Comparison of ENCODE assay signal across 10 cellular contexts in the genomic region with DNA sequence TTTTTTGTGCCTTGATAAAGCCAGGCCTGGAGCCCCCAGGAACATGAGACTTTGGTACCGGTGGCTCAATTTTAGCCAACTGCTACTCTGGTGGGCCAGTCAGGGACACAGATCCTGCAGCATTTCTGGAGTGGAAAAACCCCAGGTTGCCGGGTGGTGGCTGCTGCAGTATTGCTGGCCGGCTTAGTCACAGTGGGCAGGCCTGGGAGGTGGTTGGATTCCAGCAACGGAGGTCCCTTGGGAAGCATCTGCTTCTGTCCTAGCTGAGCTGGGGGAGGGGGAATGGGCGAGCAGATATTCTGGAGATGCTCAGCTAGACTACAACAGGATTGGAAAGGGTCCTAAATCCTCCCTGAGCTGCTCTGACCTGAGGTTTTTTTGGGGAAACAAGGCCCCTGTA. TPM values are rescaled to one million over a fixed set of nuclear protein-coding genes. Genes with fewer than 3 reads are reported as not detected.
DNase-seq lines count a peak whose midpoint lies in the region; ATAC-seq and TF ChIP-seq lines count a peak whose summit lies in the region.
"Had no signal": no experiment of that assay in that cellular context is flagged by ENCODE, and none has a peak within 500 bp of the region (broad histone marks: within the 10 kb centered on the region; RNA-seq: fewer than 3 reads in every experiment).

No MANE protein-coding gene starts in this region.

- H3K4me3 ChIP-seq in tibial artery = no peak overlapping the region

- peaks cover 0 to 82% (median 50%) of the 10 kb centered on the region in 4 donors for H3K4me1 ChIP-seq in tibial artery

- intact Hi-C loops in tibial artery (cut with DNase I; ENCODE audit: low total_unique reads) = no loop called here

- H3K27me3 ChIP-seq in tibial artery = no peaks in the 10 kb centered on the region

- ATAC-seq in HG03442 (IDR thresholded peaks at IDR 0.05; ENCODE audit: unreplicated experiment) (no peak), omental fat pad (ENCODE audit: low FRiP score) (no peak)

- TF ChIP-seq CTCF in HFFc6 (IDR thresholded peaks at IDR 0.05) = no peak
- no peak for TF ChIP-seq CTCF in tibial artery (IDR thresholded peaks at IDR 0.05)
- no peak for TF ChIP-seq CTCF in omental fat pad (IDR thresholded peaks at IDR 0.05)

- H3K27me3 Mint-ChIP-seq in HFFc6 (ENCODE audit: insufficient read depth) = peaks cover 5% of the 10 kb centered on the region

- peaks cover 50% of the 10 kb centered on the region for H3K4me1 Mint-ChIP-seq in HFFc6 (ENCODE audit: low read depth)
- H3K4me1 Mint-ChIP-seq: central memory CD8-positive, alpha-beta T cell had no signal

- no peaks in the 10 kb centered on the region for H3K36me3 Mint-ChIP-seq in HFFc6 (ENCODE audit: low read depth)

- no peaks in the 10 kb centered on the region for H3K9me3 ChIP-seq in tibial artery

- peak overlapping the region; percentile 78 to 80 for H3K27ac ChIP-seq in tibial artery

- H3K36me3 ChIP-seq in tibial artery = no peaks in the 10 kb centered on the region

- H3K4me3 Mint-ChIP-seq in HFFc6 = peak overlapping the region; percentile 47
- H3K4me3 Mint-ChIP-seq: central memory CD8-positive, alpha-beta T cell had no signal

- H3K9me3 Mint-ChIP-seq in HFFc6 = no peaks in the 10 kb centered on the region
- H3K9me3 Mint-ChIP-seq: central memory CD8-positive, alpha-beta T cell had no signal

- H3K27ac Mint-ChIP-seq in HFFc6 = peak overlapping the region; percentile 75

- peak; percentile 57 for DNase-seq in HFFc6
- DNase-seq in astrocyte of the hippocampus (ENCODE audit: low read depth, low spot score) = peak; percentile 43
- peak; percentile 15 for DNase-seq in iPS-NIHi11 (ENCODE audit: low spot score)
- peak; percentile 88 to 97 for DNase-seq in tibial artery
- no peak for DNase-seq in omental fat pad (ENCODE audit: low spot score)
- no peak for DNase-seq in activated T-cell treated with anti-CD3 and anti-CD28 coated beads for 4 hours
- DNase-seq in activated effector memory CD4-positive, alpha-beta T cell treated with anti-CD3 and anti-CD28 coated beads, Interleukin-2, amount 50 U/mL, for 16 hours = no peak

RNA-seq across cellular contexts. Expression of a gene that starts 31.7 kb away (rescaled TPM):
- total RNA-seq in HFFc6 (2021; fragmentation: NEBNext Ultra II Directional; extraction: Animal tissue kit (Norgen Biotek cat#: 25700)) = not detected
- total RNA-seq in omental fat pad = not detected
- total RNA-seq: pulmonary artery endothelial cell had no signal

RNA-seq across cellular contexts. Expression of a gene that starts 49.9 kb away (rescaled TPM):
- 1 to 10 TPM; 3.9 to 5.4 (median 4.8) TPM for total RNA-seq in HFFc6 (2021; fragmentation: NEBNext Ultra II Directional; extraction: Animal tissue kit (Norgen Biotek cat#: 25700))
- 10 to 100 TPM; 13.8 to 38.0 (median 19.7) TPM for total RNA-seq in omental fat pad

Comparison
In these comparisons a context has a peak if more than half of its experiments do, and no peak if none do; other contexts are left out.
1. DNase-seq: peak in HFFc6 (single experiment), astrocyte of the hippocampus (single experiment), iPS-NIHi11 (single experiment) and tibial artery (2 of 2); none in omental fat pad (single experiment), activated T-cell treated with anti-CD3 and anti-CD28 coated beads for 4 hours (single experiment) and activated effector memory CD4-positive, alpha-beta T cell treated with anti-CD3 and anti-CD28 coated beads, Interleukin-2, amount 50 U/mL, for 16 hours (single experiment).